In genomic region chr10:117341061-117341460, GRCh38 we compare ENCODE assay signal across 27 cellular contexts.
"Had no signal": no experiment of that assay in that cellular context is flagged by ENCODE, and none has a peak within 500 bp of the region (broad histone marks: within the 10 kb centered on the region; RNA-seq: fewer than 3 reads in every experiment).

No MANE protein-coding gene starts in this region.

- H3K9me3 Mint-ChIP-seq: dendritic cell treated with granulocyte-macrophage colony-stimulating factor and Interleukin-4, amounts not matched to agents 40 ng/mL and 50 ng/mL, for 4 days; neural crest cell; stimulated activated memory B cell treated with anti-CD40 and anti-IgM and Interleukin-4, amounts not matched to agents 10 μg/mL and 1 μg/mL and 100 μg/mL, for 72 hours; stimulated activated naive CD8-positive, alpha-beta T cell treated with anti-CD3 and anti-CD28 coated beads, Interleukin-15, Interleukin-2, amounts not matched to agents 100 ng/mL and 50 ng/mL, for 24 hours had no signal

- H3K4me3 Mint-ChIP-seq: dendritic cell treated with granulocyte-macrophage colony-stimulating factor and Interleukin-4, amounts not matched to agents 40 ng/mL and 50 ng/mL, for 4 days; naive thymus-derived CD8-positive, alpha-beta T cell; neural crest cell; stimulated activated memory B cell treated with anti-CD40 and anti-IgM and Interleukin-4, amounts not matched to agents 10 μg/mL and 1 μg/mL and 100 μg/mL, for 72 hours; stimulated activated naive CD8-positive, alpha-beta T cell treated with anti-CD3 and anti-CD28 coated beads, Interleukin-15, Interleukin-2, amounts not matched to agents 100 ng/mL and 50 ng/mL, for 24 hours had no signal

- H3K9me3 ChIP-seq: colonic mucosa, esophagus muscularis mucosa, gastroesophageal sphincter, left lung, prostate gland, right atrium auricular region, thoracic aorta, tibial nerve, upper lobe of left lung had no signal

- H3K27ac Mint-ChIP-seq: dendritic cell treated with granulocyte-macrophage colony-stimulating factor and Interleukin-4, amounts not matched to agents 40 ng/mL and 50 ng/mL, for 4 days; naive thymus-derived CD8-positive, alpha-beta T cell; stimulated activated memory B cell treated with anti-CD40 and anti-IgM and Interleukin-4, amounts not matched to agents 10 μg/mL and 1 μg/mL and 100 μg/mL, for 72 hours; stimulated activated naive CD8-positive, alpha-beta T cell treated with anti-CD3 and anti-CD28 coated beads, Interleukin-15, Interleukin-2, amounts not matched to agents 100 ng/mL and 50 ng/mL, for 24 hours had no signal

- FAIRE-seq: endothelial cell of umbilical vein, kidney, urothelium cell line had no signal

- H3K27me3 ChIP-seq: colonic mucosa, esophagus muscularis mucosa, foreskin keratinocyte, gastroesophageal sphincter, heart left ventricle, hepatocyte, left lung, right atrium auricular region, tibial nerve, upper lobe of left lung had no signal

- DNase-seq: colonic mucosa; effector memory CD4-positive, alpha-beta T cell; foreskin keratinocyte; heart left ventricle; kidney; left cardiac atrium; left lung; naive thymus-derived CD8-positive, alpha-beta T cell; stimulated activated CD4-positive, alpha-beta T cell treated with anti-CD3 and anti-CD28 coated beads, Interleukin-12 subunit alpha, Interleukin-12 subunit beta, amount 100 ng/mL, for 4 hours; stimulated activated CD4-positive, alpha-beta T cell treated with anti-CD3 and anti-CD28 coated beads, Interleukin-1b, Interleukin-23, amount 100 ng/mL, for 48 hours; stimulated activated CD4-positive, alpha-beta T cell treated with anti-CD3 and anti-CD28 coated beads, Interleukin-4, amount 100 ng/mL, for 1 hour; upper lobe of left lung had no signal

- H3K27ac ChIP-seq: colonic mucosa, esophagus muscularis mucosa, foreskin keratinocyte, gastroesophageal sphincter, heart left ventricle, hepatocyte, left lung, prostate gland, right atrium auricular region, thoracic aorta, tibial nerve, upper lobe of left lung had no signal

- H3K4me2 ChIP-seq: hepatocyte, smooth muscle cell had no signal

- H3K36me3 ChIP-seq: colonic mucosa, left lung, prostate gland, right atrium auricular region, thoracic aorta had no signal

- H3K4me3 ChIP-seq: colonic mucosa, esophagus muscularis mucosa, gastroesophageal sphincter, heart left ventricle, hepatocyte, left lung, prostate gland, right atrium auricular region, smooth muscle cell, thoracic aorta, tibial nerve, upper lobe of left lung had no signal

- H3K27me3 Mint-ChIP-seq: dendritic cell treated with granulocyte-macrophage colony-stimulating factor and Interleukin-4, amounts not matched to agents 40 ng/mL and 50 ng/mL, for 4 days; naive thymus-derived CD8-positive, alpha-beta T cell; stimulated activated memory B cell treated with anti-CD40 and anti-IgM and Interleukin-4, amounts not matched to agents 10 μg/mL and 1 μg/mL and 100 μg/mL, for 72 hours; stimulated activated naive CD8-positive, alpha-beta T cell treated with anti-CD3 and anti-CD28 coated beads, Interleukin-15, Interleukin-2, amounts not matched to agents 100 ng/mL and 50 ng/mL, for 24 hours had no signal

- H3K4me1 ChIP-seq: prostate gland had no signal

- ATAC-seq: foreskin keratinocyte; gastroesophageal sphincter; heart left ventricle; left cardiac atrium; left lung; naive thymus-derived CD8-positive, alpha-beta T cell; sciatic nerve; stimulated activated memory B cell treated with anti-CD40 and anti-IgM and Interleukin-4, amounts not matched to agents 10 μg/mL and 1 μg/mL and 100 μg/mL, for 72 hours had no signal
